In the genomic region with DNA sequence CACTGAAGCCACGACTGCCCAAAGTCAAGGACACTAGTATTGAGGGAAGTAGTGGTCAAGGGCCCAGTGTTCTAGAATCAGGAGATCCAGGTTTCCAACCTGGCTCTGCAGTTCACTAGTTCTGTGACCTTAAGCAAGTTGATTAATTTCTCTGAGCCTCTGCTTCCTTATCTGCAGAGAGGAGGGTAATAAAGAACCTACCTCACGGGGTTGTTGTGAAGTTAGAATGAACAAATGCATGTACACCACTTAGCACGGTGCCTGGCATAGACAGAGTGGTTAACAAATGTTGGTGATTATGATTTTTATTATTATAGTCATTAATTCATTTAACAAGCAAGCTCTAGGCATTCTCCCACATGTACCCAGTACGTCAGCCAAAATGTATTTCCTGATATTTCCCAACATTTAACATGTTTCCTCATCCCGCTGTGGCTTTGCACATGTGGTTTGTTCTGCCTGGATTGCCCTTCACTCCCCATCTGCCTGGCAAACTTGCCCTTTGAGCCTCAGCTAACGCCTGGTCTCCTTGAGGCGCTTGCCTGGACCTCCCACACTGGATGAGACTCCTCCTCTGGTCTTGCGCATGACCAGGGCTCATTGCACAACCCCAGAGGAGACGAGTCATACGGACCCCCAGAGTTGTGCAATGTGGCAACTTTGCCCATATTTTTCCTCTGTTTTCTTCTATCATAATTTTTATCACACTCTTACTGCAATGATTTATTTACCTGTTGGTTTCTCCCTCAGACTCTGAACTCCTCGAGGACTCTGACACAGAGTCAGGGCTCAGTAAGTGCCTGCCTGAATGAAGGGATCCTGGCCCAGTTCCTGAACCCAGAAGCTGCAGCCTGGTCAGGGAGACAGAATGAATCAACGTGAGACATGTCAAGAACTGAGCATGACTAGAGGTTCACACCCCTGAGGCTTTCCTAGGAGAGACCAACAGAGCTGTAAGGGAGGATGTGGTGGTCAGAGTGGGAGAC, we compare ENCODE assay signal across 8 cellular contexts. TPM values are rescaled to one million over a fixed set of nuclear protein-coding genes. Genes with fewer than 3 reads are reported as not detected.
DNase-seq lines count a peak whose midpoint lies in the region; ATAC-seq and TF ChIP-seq lines count a peak whose summit lies in the region.

No MANE protein-coding gene starts in this region.

- H3K9me3 ChIP-seq in breast epithelium (no peaks in the 10 kb centered on the region), left lung (no peaks in the 10 kb centered on the region), upper lobe of left lung (no peaks in the 10 kb centered on the region)

- H3K27ac ChIP-seq in breast epithelium = peak overlapping the region; percentile 74 to 80
- H3K27ac ChIP-seq in left lung = peak overlapping the region; percentile 82 to 87
- peak overlapping the region; percentile 69 to 86 (median 80) for H3K27ac ChIP-seq in upper lobe of left lung

- peak in 1 of 3 donors; percentile 18 for TF ChIP-seq CTCF in breast epithelium (IDR thresholded peaks at IDR 0.05)
- TF ChIP-seq CTCF in left lung (IDR thresholded peaks at IDR 0.05) = no peak
- TF ChIP-seq CTCF in upper lobe of left lung (IDR thresholded peaks at IDR 0.05) = no peak

- no peaks in the 10 kb centered on the region for H3K27me3 ChIP-seq in breast epithelium
- no peaks in the 10 kb centered on the region for H3K27me3 ChIP-seq in left lung
- H3K27me3 ChIP-seq in upper lobe of left lung = no peaks in the 10 kb centered on the region

- peak; percentile 29 for DNase-seq in KG1 (lab: John Stamatoyannopoulos, UW)
- DNase-seq in breast epithelium (ENCODE audit: low spot score in 2 of 2) = peak in 1 of 2 donors; percentile 95
- peak; percentile 90 to 94 for DNase-seq in left lung
- DNase-seq in upper lobe of left lung = peak in 1 of 2 donors; percentile 96
- DNase-seq in NCI-H187 treated with DMSO at 0.1 percent for 48 hours (lab: John Stamatoyannopoulos, UW) = no peak
- no peak for DNase-seq in cortex of kidney (lab: John Stamatoyannopoulos, UW)
- no peak for DNase-seq in DMS53 (lab: John Stamatoyannopoulos, UW)

- intact Hi-C loops in breast epithelium (cut with DNase I; ENCODE audit: low total_unique reads) = no loop called here
- intact Hi-C loops in left lung (cut with DNase I) = no loop called here

- H3K4me1 ChIP-seq in breast epithelium (peaks cover 3 to 4% of the 10 kb centered on the region in 2 donors), left lung (peaks cover 4 to 49% of the 10 kb centered on the region in 2 donors), upper lobe of left lung (peaks cover 14 to 28% (median 20%) of the 10 kb centered on the region in 4 donors)

- H3K36me3 ChIP-seq in breast epithelium = no peaks in the 10 kb centered on the region
- H3K36me3 ChIP-seq in left lung = no peaks in the 10 kb centered on the region
- no peaks in the 10 kb centered on the region for H3K36me3 ChIP-seq in upper lobe of left lung

- no peak overlapping the region for H3K4me3 ChIP-seq in breast epithelium
- H3K4me3 ChIP-seq in left lung = no peak overlapping the region
- no peak overlapping the region for H3K4me3 ChIP-seq in upper lobe of left lung

- no peak for TF ChIP-seq POLR2A in breast epithelium (IDR thresholded peaks at IDR 0.05)
- peak in 2 of 4 donors; percentile 49 for TF ChIP-seq POLR2A in upper lobe of left lung (IDR thresholded peaks at IDR 0.05)

- ATAC-seq in left lung = peak; percentile 93
- ATAC-seq in upper lobe of left lung (ENCODE audit: low FRiP score in 2 of 2) = peak; percentile 96
- ATAC-seq in GM21529 (IDR thresholded peaks at IDR 0.05; ENCODE audit: unreplicated experiment) = no peak

- 31 to 35% methylated on average over 12 of the region's 12 CpGs for WGBS in upper lobe of left lung, 2 donors

- TF ChIP-seq EP300 in upper lobe of left lung (IDR thresholded peaks at IDR 0.05) = peak in 1 of 4 donors; percentile 13

RNA-seq across cellular contexts. Expression of gene MFSD2A, which starts 20.7 kb away (rescaled TPM):
- total RNA-seq in breast epithelium (10 to 100 TPM in 1 of 3 donors, 1 to 10 TPM in 2; 3.0 to 61.5 (median 7.9) TPM), left lung (100 to 1,000 TPM in 1 of 2 donors, 10 to 100 TPM in 1; 98.0 to 114 TPM), upper lobe of left lung (100 to 1,000 TPM in 3 of 6 donors, 10 to 100 TPM in 3; 63.9 to 196 (median 109) TPM)

RNA-seq across cellular contexts. Expression of gene MYCL, which starts 32.5 kb away (rescaled TPM):
- total RNA-seq in breast epithelium (1 to 10 TPM in 1 of 3 donors, under 1 TPM in 2; 0.32 to 5.3 (median 0.98) TPM), left lung (1 to 10 TPM; 2.7 to 4.3 TPM), upper lobe of left lung (1 to 10 TPM; 4.3 to 8.2 (median 6.1) TPM)

RNA-seq across cellular contexts. Expression of gene TRIT1, which starts 50.9 kb away (rescaled TPM):
- total RNA-seq in breast epithelium = 10 to 100 TPM; 10.1 to 30.3 (median 19.3) TPM
- total RNA-seq in left lung = 10 to 100 TPM; 10.5 to 13.1 TPM
- total RNA-seq in upper lobe of left lung = 10 to 100 TPM in 5 of 6 donors, 1 to 10 TPM in 1; 9.4 to 14.8 (median 13.7) TPM

Comparison
In these comparisons a context has a peak if more than half of its experiments do, and no peak if none do; other contexts are left out.
1. DNase-seq: peak in KG1 (single experiment) and left lung (2 of 2); none in NCI-H187 treated with DMSO at 0.1 percent for 48 hours (single experiment), cortex of kidney (single experiment) and DMS53 (single experiment).
2. Peak in every context shown above with its lines, with median percentiles within 50 percentile points of each other: H3K27ac ChIP-seq.